In genomic region chr7:43482679-43483252, GRCh38 we compare ENCODE assay signal across 23 cellular contexts.
DNase-seq lines count a peak whose midpoint lies in the region; ATAC-seq, FAIRE-seq and TF ChIP-seq lines count a peak whose summit lies in the region.
"Had no signal": no experiment of that assay in that cellular context is flagged by ENCODE, and none has a peak within 500 bp of the region (broad histone marks: within the 10 kb centered on the region; RNA-seq: fewer than 3 reads in every experiment).

No MANE protein-coding gene starts in this region.

- no peak for TF ChIP-seq POLR2A in HepG2 (IDR thresholded peaks at IDR 0.05; ENCODE audit: insufficient read depth in 1 of 2, low read depth in 2 of 2, low read length in 2 of 2)

- H3K27ac ChIP-seq in HepG2 (ENCODE audit: extremely low read length, insufficient read depth, low read length) = peak overlapping the region; percentile 11

- no peak for TF ChIP-seq RAD21 in HepG2 (CRISPR knock-in tag; IDR thresholded peaks at IDR 0.05)

- no TSS peak for BruUV-seq in HepG2 (replicated peaks; lab: Mats Ljungman, UMichigan)

- FAIRE-seq in HepG2 (lab: Jason Lieb, UNC) = peak; percentile 50
- no peak for FAIRE-seq in D721Med (lab: Jason Lieb, UNC)
- FAIRE-seq: K562 had no signal

- H4K20me1 ChIP-seq in HepG2 (ENCODE audit: insufficient read depth, low read length) = no peaks in the 10 kb centered on the region

- 35% methylated on average over 5 of the region's 5 CpGs for WGBS in HepG2 (ENCODE audit: low lambda C conversion rate)

- no peaks in the 10 kb centered on the region for H3K27me3 ChIP-seq in HepG2 (ENCODE audit: control insufficient read depth in 1 of 2, insufficient read depth in 2 of 2, low read length in 2 of 2)

- H2AFZ ChIP-seq in HepG2 (ENCODE audit: low read length) = peak overlapping the region; percentile 37

- in situ Hi-C loops in HepG2 (cut with HindIII; ENCODE audit: extremely low pct_ligation_motif_present, low pct_unique_long_range_greater_than_20kb) (no loop called here), KBM-7 (cut with MboI; ENCODE audit: low pct_unique_long_range_greater_than_20kb, low sequenced_read_pairs) (no loop called here)

- H3K4me1 ChIP-seq in HepG2 (ENCODE audit: insufficient read depth, low read length) = peaks cover 60% of the 10 kb centered on the region

- H3K4me2 ChIP-seq in HepG2 (ENCODE audit: low read depth, low read length) = peak overlapping the region; percentile 44; the same call in 1 of the 2 replicates

- CTCF ChIA-PET in HepG2 (lab: Yijun Ruan, JAX; ENCODE audit: low intra/inter-chr PET ratio, low total read pairs) = no interaction called here

- H3K36me3 ChIP-seq in HepG2 (replicated peaks in 1 of 2; ENCODE audit: control insufficient read depth in 1 of 2, insufficient read depth in 2 of 2, low read length in 2 of 2) = no peaks in the 10 kb centered on the region

- TF ChIP-seq EP300 in HepG2 (IDR thresholded peaks at IDR 0.05; ENCODE audit: low read depth in 2 of 2, low read length in 2 of 2) = no peak
- no peak for TF ChIP-seq EP300 in HepG2 (CRISPR knock-in tag; IDR thresholded peaks at IDR 0.05; ENCODE audit: borderline replicate concordance)

- intact Hi-C loops in cardiac septum (cut with DNase I) (no loop called here), Right ventricle myocardium inferior (cut with DNase I) (no loop called here), HepG2 (cut with micrococcal nuclease; ENCODE audit: unreplicated experiment) (no loop called here)

- H3K9ac ChIP-seq in HepG2 (ENCODE audit: insufficient read depth, low read depth, low read length) = no peak overlapping the region

- H3K9me3 ChIP-seq in HepG2 (ENCODE audit: low read length) = no peaks in the 10 kb centered on the region

- TF ChIP-seq CTCF in epithelial cell of esophagus (IDR thresholded peaks at IDR 0.05; ENCODE audit: insufficient read depth, low read depth, low read length, missing control alignments) (no peak), HepG2 (CRISPR knock-in tag; IDR thresholded peaks at IDR 0.05) (no peak), D721Med (IDR thresholded peaks at IDR 0.05; ENCODE audit: insufficient read depth, missing control alignments) (no peak)

- ATAC-seq in Right ventricle myocardium inferior (no peak), HepG2 (peak; percentile 87)
- ATAC-seq: K562 had no signal

- no peak overlapping the region for H3K4me3 ChIP-seq in epithelial cell of esophagus (ENCODE audit: low read length)
- no peak overlapping the region for H3K4me3 ChIP-seq in HepG2 (replicated peaks in 1 of 3; ENCODE audit: insufficient read depth in 1 of 3, low read depth in 2 of 3, low read length in 3 of 3)
- H3K4me3 ChIP-seq: K562 had no signal

- peak; percentile 19 for DNase-seq in cardiac septum (ENCODE audit: low spot score)
- no peak for DNase-seq in Right ventricle myocardium inferior (ENCODE audit: missing footprints)
- DNase-seq in epithelial cell of esophagus (ENCODE audit: low read depth) = peak; percentile 63
- peak; percentile 70 for DNase-seq in HepG2 (ENCODE audit: low spot score)
- no peak for DNase-seq in D721Med (ENCODE audit: insufficient read length, low spot score)
- no peak for DNase-seq in NCI-H510A (lab: John Stamatoyannopoulos, UW)
- no peak for DNase-seq in NCI-H1048 (lab: John Stamatoyannopoulos, UW)
- DNase-seq in KBM-7 = no peak
- DNase-seq: 8988T; Caco-2; CD4-positive, alpha-beta T cell; DMS153; GF-D8; H7; MV-4-11; NCI-H1417; NCI-H187; NCI-H2227 treated with DMSO at 0.1 percent for 48 hours; NCI-H524; NCI-H82; OCI-M1; SIG-M5 had no signal

- POLR2A ChIA-PET in HepG2 (lab: Yijun Ruan, JAX) = no interaction called here

- no peaks in the 10 kb centered on the region for H3K79me2 ChIP-seq in HepG2 (ENCODE audit: insufficient read depth, low read length)

TF ChIP-seq in HepG2, 621 proteins besides CTCF, POLR2A, EP300 and RAD21 (continues in another document):
- TF ChIP-seq ZNF292 (CRISPR knock-in tag; IDR thresholded peaks at IDR 0.05; ENCODE audit: borderline replicate concordance, low read depth) (peak; percentile 44; the same call in 1 of the 2 replicates), ZNF3 (CRISPR knock-in tag; IDR thresholded peaks at IDR 0.05) (0 out of 2 replicates have a peak, but pooled peaks have one; percentile 29), HDAC2 (CRISPR knock-in tag; IDR thresholded peaks at IDR 0.05) (peak; percentile 34; the same call in 1 of the 2 replicates), KMT2A (CRISPR knock-in tag; IDR thresholded peaks at IDR 0.05) (peak; percentile 55; the same call in 1 of the 2 replicates)
- TF ChIP-seq, protein P1, sequence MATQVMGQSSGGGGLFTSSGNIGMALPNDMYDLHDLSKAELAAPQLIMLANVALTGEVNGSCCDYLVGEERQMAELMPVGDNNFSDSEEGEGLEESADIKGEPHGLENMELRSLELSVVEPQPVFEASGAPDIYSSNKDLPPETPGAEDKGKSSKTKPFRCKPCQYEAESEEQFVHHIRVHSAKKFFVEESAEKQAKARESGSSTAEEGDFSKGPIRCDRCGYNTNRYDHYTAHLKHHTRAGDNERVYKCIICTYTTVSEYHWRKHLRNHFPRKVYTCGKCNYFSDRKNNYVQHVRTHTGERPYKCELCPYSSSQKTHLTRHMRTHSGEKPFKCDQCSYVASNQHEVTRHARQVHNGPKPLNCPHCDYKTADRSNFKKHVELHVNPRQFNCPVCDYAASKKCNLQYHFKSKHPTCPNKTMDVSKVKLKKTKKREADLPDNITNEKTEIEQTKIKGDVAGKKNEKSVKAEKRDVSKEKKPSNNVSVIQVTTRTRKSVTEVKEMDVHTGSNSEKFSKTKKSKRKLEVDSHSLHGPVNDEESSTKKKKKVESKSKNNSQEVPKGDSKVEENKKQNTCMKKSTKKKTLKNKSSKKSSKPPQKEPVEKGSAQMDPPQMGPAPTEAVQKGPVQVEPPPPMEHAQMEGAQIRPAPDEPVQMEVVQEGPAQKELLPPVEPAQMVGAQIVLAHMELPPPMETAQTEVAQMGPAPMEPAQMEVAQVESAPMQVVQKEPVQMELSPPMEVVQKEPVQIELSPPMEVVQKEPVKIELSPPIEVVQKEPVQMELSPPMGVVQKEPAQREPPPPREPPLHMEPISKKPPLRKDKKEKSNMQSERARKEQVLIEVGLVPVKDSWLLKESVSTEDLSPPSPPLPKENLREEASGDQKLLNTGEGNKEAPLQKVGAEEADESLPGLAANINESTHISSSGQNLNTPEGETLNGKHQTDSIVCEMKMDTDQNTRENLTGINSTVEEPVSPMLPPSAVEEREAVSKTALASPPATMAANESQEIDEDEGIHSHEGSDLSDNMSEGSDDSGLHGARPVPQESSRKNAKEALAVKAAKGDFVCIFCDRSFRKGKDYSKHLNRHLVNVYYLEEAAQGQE (IDR thresholded peaks at IDR 0.05; ENCODE audit: borderline replicate concordance in 1 of 2, low read depth in 1 of 2, low read length in 2 of 2) = no peak
- TF ChIP-seq, protein P2, sequence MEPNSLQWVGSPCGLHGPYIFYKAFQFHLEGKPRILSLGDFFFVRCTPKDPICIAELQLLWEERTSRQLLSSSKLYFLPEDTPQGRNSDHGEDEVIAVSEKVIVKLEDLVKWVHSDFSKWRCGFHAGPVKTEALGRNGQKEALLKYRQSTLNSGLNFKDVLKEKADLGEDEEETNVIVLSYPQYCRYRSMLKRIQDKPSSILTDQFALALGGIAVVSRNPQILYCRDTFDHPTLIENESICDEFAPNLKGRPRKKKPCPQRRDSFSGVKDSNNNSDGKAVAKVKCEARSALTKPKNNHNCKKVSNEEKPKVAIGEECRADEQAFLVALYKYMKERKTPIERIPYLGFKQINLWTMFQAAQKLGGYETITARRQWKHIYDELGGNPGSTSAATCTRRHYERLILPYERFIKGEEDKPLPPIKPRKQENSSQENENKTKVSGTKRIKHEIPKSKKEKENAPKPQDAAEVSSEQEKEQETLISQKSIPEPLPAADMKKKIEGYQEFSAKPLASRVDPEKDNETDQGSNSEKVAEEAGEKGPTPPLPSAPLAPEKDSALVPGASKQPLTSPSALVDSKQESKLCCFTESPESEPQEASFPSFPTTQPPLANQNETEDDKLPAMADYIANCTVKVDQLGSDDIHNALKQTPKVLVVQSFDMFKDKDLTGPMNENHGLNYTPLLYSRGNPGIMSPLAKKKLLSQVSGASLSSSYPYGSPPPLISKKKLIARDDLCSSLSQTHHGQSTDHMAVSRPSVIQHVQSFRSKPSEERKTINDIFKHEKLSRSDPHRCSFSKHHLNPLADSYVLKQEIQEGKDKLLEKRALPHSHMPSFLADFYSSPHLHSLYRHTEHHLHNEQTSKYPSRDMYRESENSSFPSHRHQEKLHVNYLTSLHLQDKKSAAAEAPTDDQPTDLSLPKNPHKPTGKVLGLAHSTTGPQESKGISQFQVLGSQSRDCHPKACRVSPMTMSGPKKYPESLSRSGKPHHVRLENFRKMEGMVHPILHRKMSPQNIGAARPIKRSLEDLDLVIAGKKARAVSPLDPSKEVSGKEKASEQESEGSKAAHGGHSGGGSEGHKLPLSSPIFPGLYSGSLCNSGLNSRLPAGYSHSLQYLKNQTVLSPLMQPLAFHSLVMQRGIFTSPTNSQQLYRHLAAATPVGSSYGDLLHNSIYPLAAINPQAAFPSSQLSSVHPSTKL (CRISPR knock-in tag; IDR thresholded peaks at IDR 0.05) = peak; percentile 49; the same call in 1 of the 2 replicates

Comparison
In these comparisons a context has a peak if more than half of its experiments do, and no peak if none do; other contexts are left out.
1. DNase-seq: peak in cardiac septum (single experiment), epithelial cell of esophagus (single experiment) and HepG2 (single experiment); none in Right ventricle myocardium inferior (single experiment), D721Med (single experiment), NCI-H510A (single experiment), NCI-H1048 (single experiment) and KBM-7 (single experiment).